15 cellular contexts compared by ENCODE assay signal in the genomic region with DNA sequence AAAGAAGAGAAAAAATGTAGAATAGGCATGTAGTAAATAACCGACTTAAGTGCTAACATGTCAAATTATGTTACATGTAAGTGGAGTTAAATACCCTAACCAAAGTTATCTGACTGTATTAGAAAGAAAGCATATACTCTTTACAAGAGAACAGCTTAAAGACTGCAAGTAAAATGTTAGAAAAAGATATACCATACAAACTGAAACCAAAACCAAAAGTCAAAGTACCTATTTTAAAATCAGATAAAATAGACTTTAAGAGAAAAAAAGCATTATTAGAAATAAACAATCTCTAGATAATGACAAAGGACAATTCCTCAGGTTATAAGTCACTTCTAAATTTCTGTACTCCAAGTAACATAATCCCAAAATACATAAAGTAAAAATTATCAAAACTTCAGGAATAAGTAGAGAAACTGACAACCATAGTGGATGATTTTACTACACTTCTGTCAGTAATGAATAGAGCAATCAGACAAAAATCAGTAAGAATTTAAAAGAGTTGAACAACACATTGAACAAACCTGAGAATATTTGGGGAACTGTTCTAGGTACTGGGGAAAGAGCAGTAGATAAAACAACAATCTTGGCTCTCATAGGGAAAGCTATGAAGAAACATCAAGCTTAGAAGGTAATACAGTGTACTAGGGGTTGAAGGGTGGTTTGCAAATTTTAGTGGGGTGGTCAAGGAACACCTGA.
DNase-seq lines count a peak whose midpoint lies in the region; ATAC-seq, FAIRE-seq and TF ChIP-seq lines count a peak whose summit lies in the region.
"Had no signal": no experiment of that assay in that cellular context is flagged by ENCODE, and none has a peak within 500 bp of the region (broad histone marks: within the 10 kb centered on the region; RNA-seq: fewer than 3 reads in every experiment).

No MANE protein-coding gene starts in this region.

- H3K27me3 Mint-ChIP-seq in stimulated activated naive CD8-positive, alpha-beta T cell treated with anti-CD3 and anti-CD28 coated beads, Interleukin-15, Interleukin-2, amounts not matched to agents 100 ng/mL and 50 ng/mL, for 24 hours = no peaks in the 10 kb centered on the region
- H3K27me3 Mint-ChIP-seq in central memory CD8-positive, alpha-beta T cell = no peaks in the 10 kb centered on the region
- no peaks in the 10 kb centered on the region for H3K27me3 Mint-ChIP-seq in progenitor cell of endocrine pancreas

- no peak for TF ChIP-seq POLR2A in ovary (IDR thresholded peaks at IDR 0.05)

- H3K9me3 ChIP-seq in ovary = no peaks in the 10 kb centered on the region

- H3K36me3 Mint-ChIP-seq in stimulated activated naive CD8-positive, alpha-beta T cell treated with anti-CD3 and anti-CD28 coated beads, Interleukin-15, Interleukin-2, amounts not matched to agents 100 ng/mL and 50 ng/mL, for 24 hours (ENCODE audit: low read depth) = no peaks in the 10 kb centered on the region
- peaks cover 20% of the 10 kb centered on the region for H3K36me3 Mint-ChIP-seq in central memory CD8-positive, alpha-beta T cell (ENCODE audit: insufficient read depth)
- peaks cover 1% of the 10 kb centered on the region for H3K36me3 Mint-ChIP-seq in progenitor cell of endocrine pancreas (ENCODE audit: insufficient read depth)

- ATAC-seq in stimulated activated naive CD8-positive, alpha-beta T cell treated with anti-CD3 and anti-CD28 coated beads, Interleukin-15, Interleukin-2, amounts not matched to agents 100 U/mL and 50 U/mL, for 24 hours = no peak
- ATAC-seq in central memory CD8-positive, alpha-beta T cell (replicated peaks; ENCODE audit: extremely low read depth, poor library complexity, severe bottlenecking) = no peak
- no peak for ATAC-seq in HG03571 (IDR thresholded peaks at IDR 0.05; ENCODE audit: unreplicated experiment)
- ATAC-seq: Right ventricle myocardium inferior had no signal

- H3K9me3 Mint-ChIP-seq in stimulated activated naive CD8-positive, alpha-beta T cell treated with anti-CD3 and anti-CD28 coated beads, Interleukin-15, Interleukin-2, amounts not matched to agents 100 ng/mL and 50 ng/mL, for 24 hours = peaks cover 12% of the 10 kb centered on the region
- peaks cover 4% of the 10 kb centered on the region for H3K9me3 Mint-ChIP-seq in central memory CD8-positive, alpha-beta T cell
- peaks cover 12% of the 10 kb centered on the region for H3K9me3 Mint-ChIP-seq in progenitor cell of endocrine pancreas (ENCODE audit: low read depth)

- FAIRE-seq in RCC 7860 (lab: Jason Lieb, UNC) = peak; percentile 48
- FAIRE-seq: endothelial cell of umbilical vein, frontal cortex had no signal

- no peaks in the 10 kb centered on the region for H3K36me3 ChIP-seq in ovary

- DNase-seq in stimulated activated naive CD8-positive, alpha-beta T cell treated with anti-CD3 and anti-CD28 coated beads, Interleukin-15, Interleukin-2, amounts not matched to agents 100 U/mL and 50 U/mL, for 24 hours = no peak
- DNase-seq in RCC 7860 (ENCODE audit: low spot score) (no peak), iPS-NIHi7 (ENCODE audit: extremely low spot score) (no peak), progenitor cell of endocrine pancreas (ENCODE audit: low spot score, unreplicated experiment) (no peak), ovary (no peak)
- DNase-seq in central memory CD8-positive, alpha-beta T cell (ENCODE audit: low spot score in 2 of 2) = no peak
- DNase-seq: cerebellar nuclear complex, NCI-H2081, NCI-H526 had no signal

- no peak for TF ChIP-seq CTCF in progenitor cell of endocrine pancreas (IDR thresholded peaks at IDR 0.05; ENCODE audit: unreplicated experiment)
- TF ChIP-seq CTCF in ovary (IDR thresholded peaks at IDR 0.05) = no peak

- TF ChIP-seq EP300 in ovary (IDR thresholded peaks at IDR 0.05) = no peak

- peak overlapping the region; percentile 85 for H3K27ac Mint-ChIP-seq in stimulated activated naive CD8-positive, alpha-beta T cell treated with anti-CD3 and anti-CD28 coated beads, Interleukin-15, Interleukin-2, amounts not matched to agents 100 ng/mL and 50 ng/mL, for 24 hours
- peak overlapping the region; percentile 84 for H3K27ac Mint-ChIP-seq in central memory CD8-positive, alpha-beta T cell (ENCODE audit: low read depth)
- H3K27ac Mint-ChIP-seq in progenitor cell of endocrine pancreas = no peak overlapping the region
- H3K27ac Mint-ChIP-seq: stimulated activated memory B cell treated with anti-CD40 and anti-IgM and Interleukin-4, amounts not matched to agents 10 μg/mL and 1 μg/mL and 100 μg/mL, for 72 hours had no signal

- H3K4me3 ChIP-seq in ovary = no peak overlapping the region

- WGBS in ovary, 3 donors = 88 to 98% (median 92%) methylated on average over 1 of the region's 1 CpG

- peaks cover 40% of the 10 kb centered on the region for H3K4me1 Mint-ChIP-seq in stimulated activated naive CD8-positive, alpha-beta T cell treated with anti-CD3 and anti-CD28 coated beads, Interleukin-15, Interleukin-2, amounts not matched to agents 100 ng/mL and 50 ng/mL, for 24 hours (ENCODE audit: low read depth)
- H3K4me1 Mint-ChIP-seq in central memory CD8-positive, alpha-beta T cell = peaks cover 46% of the 10 kb centered on the region
- H3K4me1 Mint-ChIP-seq in progenitor cell of endocrine pancreas (ENCODE audit: low read depth) = no peaks in the 10 kb centered on the region

- H3K27me3 ChIP-seq in ovary = no peaks in the 10 kb centered on the region

- intact Hi-C loops in ovary (cut with DNase I) = no loop called here

- H3K27ac ChIP-seq in ovary = no peak overlapping the region

- peak overlapping the region; percentile 49 for H3K4me3 Mint-ChIP-seq in stimulated activated naive CD8-positive, alpha-beta T cell treated with anti-CD3 and anti-CD28 coated beads, Interleukin-15, Interleukin-2, amounts not matched to agents 100 ng/mL and 50 ng/mL, for 24 hours
- H3K4me3 Mint-ChIP-seq in central memory CD8-positive, alpha-beta T cell = peak overlapping the region; percentile 62
- H3K4me3 Mint-ChIP-seq in progenitor cell of endocrine pancreas (ENCODE audit: low read depth) = no peak overlapping the region
- H3K4me3 Mint-ChIP-seq: stimulated activated memory B cell treated with anti-CD40 and anti-IgM and Interleukin-4, amounts not matched to agents 10 μg/mL and 1 μg/mL and 100 μg/mL, for 72 hours had no signal

- H3K4me1 ChIP-seq in ovary (ENCODE audit: insufficient read depth) = no peaks in the 10 kb centered on the region
